1 cellular context compared by ENCODE assay signal in genomic region chr13:26991508-26992181, GRCh38.
TF ChIP-seq lines count a peak whose summit lies in the region.

No MANE protein-coding gene starts in this region.

TF ChIP-seq in HepG2, 621 proteins besides CTCF, POLR2A, EP300 and RAD21 (continued from another document):
- TF ChIP-seq YEATS4 (CRISPR knock-in tag; IDR thresholded peaks at IDR 0.05; ENCODE audit: borderline replicate concordance) (peak; percentile 82), ARID5B (CRISPR knock-in tag; IDR thresholded peaks at IDR 0.05) (peak; percentile 49), ZNF605 (CRISPR knock-in tag; IDR thresholded peaks at IDR 0.05) (no peak)
